In genomic region chr7:41862261-41862660, GRCh38 we compare ENCODE assay signal across 5 cellular contexts.
"Had no signal": no experiment of that assay in that cellular context is flagged by ENCODE, and none has a peak within 500 bp of the region (broad histone marks: within the 10 kb centered on the region; RNA-seq: fewer than 3 reads in every experiment).

No MANE protein-coding gene starts in this region.

- H3K4me2 ChIP-seq: GM23338, KMS-11 had no signal

- H3K27me3 Mint-ChIP-seq: IgD-negative memory B cell had no signal

- H3K4me3 ChIP-seq: GM23338 had no signal

- H3K27ac ChIP-seq: KMS-11 had no signal

- H3K27ac Mint-ChIP-seq: GM23338, H9 had no signal

- DNase-seq: H9, HCEC 1CT had no signal

- H3K4me3 Mint-ChIP-seq: GM23338, H9, IgD-negative memory B cell had no signal

- H3K9ac ChIP-seq: KMS-11 had no signal
